In genomic region chr19:31378404-31378803, GRCh38 we compare ENCODE assay signal across 1 cellular context.
TF ChIP-seq lines count a peak whose summit lies in the region.

No MANE protein-coding gene starts in this region.

TF ChIP-seq in SK-N-SH treated with all-trans-retinoic acid at 6 μM for 48 hours, 23 proteins besides CTCF, POLR2A, EP300 and RAD21 (continued from another document):
- TF ChIP-seq PPARA (CRISPR knock-in tag; IDR thresholded peaks at IDR 0.05; ENCODE audit: borderline replicate concordance) (no peak), ZNF565 (CRISPR knock-in tag; conservative IDR thresholded peaks at IDR 0.05; ENCODE audit: low read depth) (no peak), ZFP30 (CRISPR knock-in tag; IDR thresholded peaks at IDR 0.05) (no peak), ZFP3 (CRISPR knock-in tag; IDR thresholded peaks at IDR 0.05) (no peak)
TF ChIP-seq in SK-N-SH treated with all-trans-retinoic acid at 6 μM for 48 hours: peak in this region for 6.
